Comparison of ENCODE assay signal across 17 cellular contexts in genomic region chr6:170429457-170429856, GRCh38.
DNase-seq lines count a peak whose midpoint lies in the region; ATAC-seq, FAIRE-seq and TF ChIP-seq lines count a peak whose summit lies in the region.
"Had no signal": no experiment of that assay in that cellular context is flagged by ENCODE, and none has a peak within 500 bp of the region (broad histone marks: within the 10 kb centered on the region; RNA-seq: fewer than 3 reads in every experiment).

No MANE protein-coding gene starts in this region.

- H3K4me2 ChIP-seq in GM23338: no peak overlapping the region
- H3K4me2 ChIP-seq in astrocyte (ENCODE audit: low read length): no peak overlapping the region
- no peak overlapping the region for H3K4me2 ChIP-seq in osteoblast (ENCODE audit: insufficient read depth, low read length)

- no peaks in the 10 kb centered on the region for H3K36me3 ChIP-seq in GM23338 (ENCODE audit: insufficient read depth)
- no peaks in the 10 kb centered on the region for H3K36me3 ChIP-seq in astrocyte (ENCODE audit: insufficient read depth, low read length)
- H3K36me3 ChIP-seq in osteoblast (ENCODE audit: insufficient read depth, low read length): no peaks in the 10 kb centered on the region
- H3K36me3 ChIP-seq: heart left ventricle had no signal

- H4K20me1 ChIP-seq in GM23338 (replicated peaks; ENCODE audit: insufficient read depth): no peaks in the 10 kb centered on the region
- H4K20me1 ChIP-seq in astrocyte (ENCODE audit: insufficient read depth, low read length): no peaks in the 10 kb centered on the region
- H4K20me1 ChIP-seq in osteoblast (ENCODE audit: insufficient read depth, low read length): no peaks in the 10 kb centered on the region

- H3K4me3 Mint-ChIP-seq in GM23338 (no peak overlapping the region), astrocyte (ENCODE audit: unreplicated experiment) (no peak overlapping the region)
- H3K4me3 Mint-ChIP-seq in activated CD4-positive, alpha-beta T cell treated with anti-CD3 and anti-CD28 coated beads, Interleukin-2, amount 10 ng/mL, durations not matched to agents 24 days and 14 days: no peak overlapping the region
- H3K4me3 Mint-ChIP-seq: activated CD4-positive, alpha-beta memory T cell treated with anti-CD3 and anti-CD28 coated beads for 36 hours; activated T-cell treated with anti-CD3 and anti-CD28 coated beads, Interleukin-2, amount 50 U/mL, for 72 hours had no signal

- H2AFZ ChIP-seq in GM23338 (peak overlapping the region; percentile 56; the same call in 1 of the 2 replicates), astrocyte (ENCODE audit: low read depth, low read length) (peak overlapping the region; percentile 45), osteoblast (ENCODE audit: low read length) (peak overlapping the region; percentile 33)

- intact Hi-C loops in activated CD4-positive, alpha-beta T cell treated with anti-CD3 and anti-CD28 coated beads, Interleukin-2, amount 10 ng/mL, durations not matched to agents 24 days and 14 days (cut with micrococcal nuclease): no loop called here

- no peaks in the 10 kb centered on the region for H3K9me3 Mint-ChIP-seq in GM23338
- H3K9me3 Mint-ChIP-seq in astrocyte (ENCODE audit: unreplicated experiment): no peaks in the 10 kb centered on the region
- H3K9me3 Mint-ChIP-seq in activated CD4-positive, alpha-beta T cell treated with anti-CD3 and anti-CD28 coated beads, Interleukin-2, amount 10 ng/mL, durations not matched to agents 24 days and 14 days: no peaks in the 10 kb centered on the region
- H3K9me3 Mint-ChIP-seq: activated CD4-positive, alpha-beta memory T cell treated with anti-CD3 and anti-CD28 coated beads for 36 hours; activated T-cell treated with anti-CD3 and anti-CD28 coated beads, Interleukin-2, amount 50 U/mL, for 72 hours had no signal

- no peak overlapping the region for H3K9ac ChIP-seq in astrocyte (ENCODE audit: low read length)

- H3K27me3 Mint-ChIP-seq in GM23338 (ENCODE audit: insufficient read depth, low read depth, poor library complexity) (no peaks in the 10 kb centered on the region), astrocyte (ENCODE audit: low read depth, unreplicated experiment) (peaks cover 3% of the 10 kb centered on the region)
- peaks cover 30% of the 10 kb centered on the region for H3K27me3 Mint-ChIP-seq in activated CD4-positive, alpha-beta T cell treated with anti-CD3 and anti-CD28 coated beads, Interleukin-2, amount 10 ng/mL, durations not matched to agents 24 days and 14 days

- TF ChIP-seq CTCF in GM23338 (conservative IDR thresholded peaks at IDR 0.05; ENCODE audit: low read depth in 2 of 2) (no peak), astrocyte (IDR thresholded peaks at IDR 0.05; ENCODE audit: insufficient read depth, low read depth, low read length) (no peak), osteoblast (IDR thresholded peaks at IDR 0.05; ENCODE audit: extremely low read depth, low read depth, low read length) (no peak)

- no peaks in the 10 kb centered on the region for H3K9me2 ChIP-seq in GM23338 (ENCODE audit: insufficient read depth)

- H3K79me2 ChIP-seq in GM23338 (replicated peaks; ENCODE audit: insufficient read depth) (no peaks in the 10 kb centered on the region), astrocyte (ENCODE audit: insufficient read depth, low read length) (no peaks in the 10 kb centered on the region), osteoblast (ENCODE audit: insufficient read depth, low read length) (no peaks in the 10 kb centered on the region)

- H3K9me3 ChIP-seq in astrocyte (ENCODE audit: insufficient read depth, low read depth, low read length) (no peaks in the 10 kb centered on the region), osteoblast (ENCODE audit: low read depth, low read length) (no peaks in the 10 kb centered on the region)
- H3K9me3 ChIP-seq: heart left ventricle had no signal

- FAIRE-seq in astrocyte (lab: Jason Lieb, UNC): no peak
- FAIRE-seq: endometrium, GM18507, GM19239 had no signal

- no peaks in the 10 kb centered on the region for H3K27me3 ChIP-seq in GM23338 (ENCODE audit: insufficient read depth)
- H3K27me3 ChIP-seq in astrocyte (ENCODE audit: insufficient read depth, low read length): no peaks in the 10 kb centered on the region
- H3K27me3 ChIP-seq in osteoblast (ENCODE audit: insufficient read depth, low read length): peaks cover 23% of the 10 kb centered on the region

- H3K4me3 ChIP-seq in GM23338 (no peak overlapping the region), astrocyte (ENCODE audit: insufficient read depth, low read depth, low read length) (no peak overlapping the region), osteoblast (ENCODE audit: insufficient read depth, low read length) (no peak overlapping the region)
- H3K4me3 ChIP-seq: heart left ventricle had no signal

- no peaks in the 10 kb centered on the region for H3F3A ChIP-seq in GM23338 (replicated peaks; ENCODE audit: low read depth)

- H3K4me1 Mint-ChIP-seq in GM23338: peaks cover 9% of the 10 kb centered on the region
- H3K4me1 Mint-ChIP-seq in astrocyte (ENCODE audit: low read depth, unreplicated experiment): peaks cover 11% of the 10 kb centered on the region
- H3K4me1 Mint-ChIP-seq in activated CD4-positive, alpha-beta T cell treated with anti-CD3 and anti-CD28 coated beads, Interleukin-2, amount 10 ng/mL, durations not matched to agents 24 days and 14 days: no peaks in the 10 kb centered on the region

- H3K27ac ChIP-seq in GM23338 (ENCODE audit: low read depth) (no peak overlapping the region), astrocyte (ENCODE audit: low read depth, low read length) (no peak overlapping the region), osteoblast (ENCODE audit: low read depth, low read length) (no peak overlapping the region)
- H3K27ac ChIP-seq: heart left ventricle had no signal

- peak; percentile 67 for ATAC-seq in GM23338
- no peak for ATAC-seq in stimulated activated naive CD8-positive, alpha-beta T cell treated with anti-CD3 and anti-CD28 coated beads, Interleukin-15, Interleukin-2, amounts not matched to agents 100 U/mL and 50 U/mL, for 24 hours
- ATAC-seq in HG03108 (IDR thresholded peaks at IDR 0.05; ENCODE audit: unreplicated experiment): no peak
- no peak for ATAC-seq in GM21723 (IDR thresholded peaks at IDR 0.05; ENCODE audit: unreplicated experiment)
- ATAC-seq: activated T-cell treated with anti-CD3 and anti-CD28 coated beads, Interleukin-2, amount 50 U/mL, for 72 hours had no signal

- H3K36me3 Mint-ChIP-seq in GM23338 (ENCODE audit: low read depth): no peaks in the 10 kb centered on the region
- H3K36me3 Mint-ChIP-seq in astrocyte (ENCODE audit: low read depth, unreplicated experiment): no peaks in the 10 kb centered on the region
- no peaks in the 10 kb centered on the region for H3K36me3 Mint-ChIP-seq in activated CD4-positive, alpha-beta T cell treated with anti-CD3 and anti-CD28 coated beads, Interleukin-2, amount 10 ng/mL, durations not matched to agents 24 days and 14 days (ENCODE audit: low read depth)
- H3K36me3 Mint-ChIP-seq: activated CD4-positive, alpha-beta memory T cell treated with anti-CD3 and anti-CD28 coated beads for 36 hours had no signal

- peaks cover 3% of the 10 kb centered on the region; the same call in 1 of the 2 replicates for H3K4me1 ChIP-seq in GM23338 (ENCODE audit: insufficient read depth)
- H3K4me1 ChIP-seq in astrocyte (ENCODE audit: insufficient read depth, low read length): no peaks in the 10 kb centered on the region
- no peaks in the 10 kb centered on the region for H3K4me1 ChIP-seq in osteoblast (ENCODE audit: insufficient read depth, low read length)

- H3K27ac Mint-ChIP-seq in GM23338: no peak overlapping the region
- H3K27ac Mint-ChIP-seq in astrocyte (ENCODE audit: unreplicated experiment): peak overlapping the region; percentile 35
- no peak overlapping the region for H3K27ac Mint-ChIP-seq in activated CD4-positive, alpha-beta T cell treated with anti-CD3 and anti-CD28 coated beads, Interleukin-2, amount 10 ng/mL, durations not matched to agents 24 days and 14 days
- H3K27ac Mint-ChIP-seq: activated CD4-positive, alpha-beta memory T cell treated with anti-CD3 and anti-CD28 coated beads for 36 hours; activated T-cell treated with anti-CD3 and anti-CD28 coated beads, Interleukin-2, amount 50 U/mL, for 72 hours had no signal

- DNase-seq in GM23338 (ENCODE audit: low spot score) (peak; percentile 29), astrocyte (ENCODE audit: low read depth) (no peak), glomerular visceral epithelial cell (ENCODE audit: extremely low spot score) (peak; percentile 56), osteoblast (ENCODE audit: insufficient read length, low spot score, missing footprints) (peak; percentile 87)
- no peak for DNase-seq in activated CD4-positive, alpha-beta T cell treated with anti-CD3 and anti-CD28 coated beads, Interleukin-2, amount 10 ng/mL, durations not matched to agents 24 days and 14 days
- DNase-seq in stimulated activated naive CD8-positive, alpha-beta T cell treated with anti-CD3 and anti-CD28 coated beads, Interleukin-15, Interleukin-2, amounts not matched to agents 100 U/mL and 50 U/mL, for 24 hours: no peak
- DNase-seq: activated CD4-positive, alpha-beta memory T cell treated with anti-CD3 and anti-CD28 coated beads for 36 hours; activated T-cell treated with anti-CD3 and anti-CD28 coated beads, Interleukin-2, amount 50 U/mL, for 72 hours; DMS 273 treated with DMSO at 0.1 percent for 48 hours; heart left ventricle; NCI-H1694; substantia nigra had no signal

TF ChIP-seq in GM23338, 12 proteins besides CTCF, POLR2A, EP300 and RAD21 (continues in another document):
- 0 out of 2 replicates have a peak, but pooled peaks have one; percentile 6 for TF ChIP-seq CREB1 (CRISPR knock-in tag; IDR thresholded peaks at IDR 0.05; ENCODE audit: low read depth)

Comparison
In these comparisons a context has a peak if more than half of its experiments do, and no peak if none do; other contexts are left out.
1. DNase-seq: peak in GM23338 (single experiment), glomerular visceral epithelial cell (single experiment) and osteoblast (single experiment); none in astrocyte (single experiment), activated CD4-positive, alpha-beta T cell treated with anti-CD3 and anti-CD28 coated beads, Interleukin-2, amount 10 ng/mL, durations not matched to agents 24 days and 14 days (single experiment) and stimulated activated naive CD8-positive, alpha-beta T cell treated with anti-CD3 and anti-CD28 coated beads, Interleukin-15, Interleukin-2, amounts not matched to agents 100 U/mL and 50 U/mL, for 24 hours (single experiment).
2. Peak in every context shown above with its lines, with median percentiles within 50 percentile points of each other: H2AFZ ChIP-seq.